Comparison of ENCODE assay signal across 20 cellular contexts in the genomic region with DNA sequence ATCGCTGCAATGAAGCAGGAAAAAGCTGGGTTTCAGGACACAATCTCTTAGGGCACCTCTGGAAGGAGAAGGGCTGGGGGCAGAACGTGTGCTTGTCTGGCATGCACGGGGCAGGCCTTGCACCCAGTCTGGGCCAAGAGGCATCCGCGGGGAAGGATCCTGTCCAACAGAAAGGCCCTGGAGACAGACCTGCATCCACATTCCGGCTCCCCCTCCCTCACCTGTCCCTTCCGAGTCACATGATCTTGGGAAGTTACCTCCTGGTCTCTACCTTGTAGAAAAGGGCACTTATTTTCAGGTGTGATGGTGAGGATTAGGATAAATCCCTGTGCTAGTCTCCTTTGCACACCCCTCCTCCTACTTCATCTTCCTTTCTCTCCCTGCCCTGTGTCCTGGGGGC. TPM values are rescaled to one million over a fixed set of nuclear protein-coding genes. Genes with fewer than 3 reads are reported as not detected.
DNase-seq lines count a peak whose midpoint lies in the region; ATAC-seq, FAIRE-seq and TF ChIP-seq lines count a peak whose summit lies in the region.
"Had no signal": no experiment of that assay in that cellular context is flagged by ENCODE, and none has a peak within 500 bp of the region (broad histone marks: within the 10 kb centered on the region; RNA-seq: fewer than 3 reads in every experiment).

No MANE protein-coding gene starts in this region.

- ATAC-seq in heart left ventricle = no peak
- no peak for ATAC-seq in right cardiac atrium
- no peak for ATAC-seq in body of pancreas
- ATAC-seq in HG03135 (IDR thresholded peaks at IDR 0.05; ENCODE audit: unreplicated experiment) = no peak

- H3K9me3 ChIP-seq in heart left ventricle (peaks cover 0 to 9% (median 0%) of the 10 kb centered on the region in 12 donors), right cardiac atrium (ENCODE audit: control insufficient read depth, low read length) (no peaks in the 10 kb centered on the region), body of pancreas (no peaks in the 10 kb centered on the region), uterus (no peaks in the 10 kb centered on the region), ovary (no peaks in the 10 kb centered on the region)

- TF ChIP-seq CTCF in heart left ventricle (IDR thresholded peaks at IDR 0.05) (no peak), body of pancreas (IDR thresholded peaks at IDR 0.05) (no peak), uterus (IDR thresholded peaks at IDR 0.05) (no peak), ovary (IDR thresholded peaks at IDR 0.05) (no peak)

- DNase-seq in heart left ventricle (no peak), right cardiac atrium (no peak), body of pancreas (no peak), mesenteric fat pad (ENCODE audit: low spot score) (peak; percentile 69), uterus (no peak), ovary (no peak), GM19239 (ENCODE audit: insufficient read length, low spot score) (no peak)
- DNase-seq: AML-193; CD4-positive, CD25-positive, alpha-beta regulatory T cell; COR-L47; GDM1; GM23248; HCEC 1CT; NCI-H1105; NCI-H2081; NCI-H510A; NCI-H748 treated with DMSO at 0.1 percent for 48 hours; OCI-M1 had no signal

- H3K27ac ChIP-seq in heart left ventricle = peak overlapping the region in 7 of 12 donors; percentile 17 to 72 (median 44)
- no peak overlapping the region for H3K27ac ChIP-seq in right cardiac atrium (ENCODE audit: low read length)
- H3K27ac ChIP-seq in body of pancreas = peak overlapping the region in 3 of 4 donors; percentile 15 to 38 (median 19)
- H3K27ac ChIP-seq in uterus = peak overlapping the region; percentile 44 to 63
- no peak overlapping the region for H3K27ac ChIP-seq in ovary
- H3K27ac ChIP-seq: 22Rv1, GM23248 had no signal

- H3K4me1 ChIP-seq in heart left ventricle = peaks cover 0 to 36% (median 18%) of the 10 kb centered on the region in 12 donors
- peaks cover 6% of the 10 kb centered on the region for H3K4me1 ChIP-seq in right cardiac atrium (ENCODE audit: control insufficient read depth, insufficient read depth, low read length)
- H3K4me1 ChIP-seq in body of pancreas = peaks cover 55% of the 10 kb centered on the region
- H3K4me1 ChIP-seq in uterus = no peaks in the 10 kb centered on the region
- no peaks in the 10 kb centered on the region for H3K4me1 ChIP-seq in ovary (ENCODE audit: insufficient read depth)

- H3K27me3 ChIP-seq in heart left ventricle (no peaks in the 10 kb centered on the region), right cardiac atrium (ENCODE audit: control insufficient read depth, insufficient read depth) (no peaks in the 10 kb centered on the region), body of pancreas (no peaks in the 10 kb centered on the region), uterus (no peaks in the 10 kb centered on the region), ovary (no peaks in the 10 kb centered on the region)

- H3K36me3 ChIP-seq in heart left ventricle (no peaks in the 10 kb centered on the region), body of pancreas (replicated peaks in 1 of 2; ENCODE audit: insufficient read depth in 1 of 2, low read depth in 2 of 2) (no peaks in the 10 kb centered on the region), uterus (no peaks in the 10 kb centered on the region), ovary (no peaks in the 10 kb centered on the region)

- no peak overlapping the region for H3K4me3 ChIP-seq in heart left ventricle
- no peak overlapping the region for H3K4me3 ChIP-seq in right cardiac atrium (ENCODE audit: low read length)
- H3K4me3 ChIP-seq in body of pancreas = no peak overlapping the region
- H3K4me3 ChIP-seq in uterus = no peak overlapping the region
- H3K4me3 ChIP-seq in ovary = no peak overlapping the region
- H3K4me3 ChIP-seq: GM23248 had no signal

- no peak for TF ChIP-seq EP300 in ovary (IDR thresholded peaks at IDR 0.05)

- no peak for TF ChIP-seq POLR2A in heart left ventricle (IDR thresholded peaks at IDR 0.05)
- TF ChIP-seq POLR2A in body of pancreas (IDR thresholded peaks at IDR 0.05) = no peak
- TF ChIP-seq POLR2A in uterus (IDR thresholded peaks at IDR 0.05) = no peak
- no peak for TF ChIP-seq POLR2A in ovary (IDR thresholded peaks at IDR 0.05)

- FAIRE-seq in GM19239 (lab: Jason Lieb, UNC) = no peak

- whole genome bisulfite sequencing in heart left ventricle, 4 donors = 87 to 89% (median 88%) methylated on average over 7 of the region's 7 CpGs
- WGBS in right cardiac atrium = 85% methylated on average over 7 of the region's 7 CpGs
- 67 to 69% methylated on average over 7 of the region's 7 CpGs for WGBS in body of pancreas, 2 donors
- 82 to 84% (median 83%) methylated on average over 7 of the region's 7 CpGs for WGBS in ovary, 3 donors

- intact Hi-C loops in heart left ventricle (cut with DNase I) = loop anchor here in 1 of 10 donors (5.0 kb wide), 1 partner anchor 62 kb away; no protein-coding TSS in a partner anchor
- intact Hi-C loops in right cardiac atrium (cut with DNase I) = no loop called here
- intact Hi-C loops in body of pancreas (cut with DNase I) = no loop called here
- intact Hi-C loops in uterus (cut with DNase I; ENCODE audit: low total_unique reads) = no loop called here
- intact Hi-C loops in ovary (cut with DNase I) = no loop called here

RNA-seq across cellular contexts. Expression of a gene that starts 25.4 kb away (rescaled TPM):
- 10 to 100 TPM in 1 of 9 donors, 1 to 10 TPM in 8; 4.6 to 10.2 (median 6.8) TPM for total RNA-seq in heart left ventricle
- polyA plus RNA-seq in heart left ventricle = 1 to 10 TPM; 3.1 to 4.3 TPM
- total RNA-seq in right cardiac atrium = 1 to 10 TPM; 6.4 to 9.1 (median 7.4) TPM
- 3.1 TPM for polyA plus RNA-seq in right cardiac atrium
- total RNA-seq in body of pancreas = 10 to 100 TPM; 53.7 to 54.7 TPM
- 47.4 TPM for total RNA-seq in mesenteric fat pad
- 10 to 100 TPM in 2 of 4 donors, 1 to 10 TPM in 2; 5.0 to 55.0 (median 12.4) TPM for total RNA-seq in uterus
- 10 to 100 TPM in 1 of 7 donors, 1 to 10 TPM in 6; 4.4 to 11.7 (median 6.5) TPM for total RNA-seq in ovary
- polyA plus RNA-seq in ovary = 1 to 10 TPM; 2.2 to 7.4 TPM

Comparison
In these comparisons a context has a peak if more than half of its experiments do, and no peak if none do; other contexts are left out.
1. H3K27ac ChIP-seq: peak in heart left ventricle (7 of 12), body of pancreas (3 of 4) and uterus (2 of 2); none in right cardiac atrium (single experiment) and ovary (0 of 2).